1 cellular context compared by ENCODE assay signal in genomic region chr3:126555795-126556636, GRCh38.
TF ChIP-seq lines count a peak whose summit lies in the region.

No MANE protein-coding gene starts in this region.

TF ChIP-seq in HepG2, 621 proteins besides CTCF, POLR2A, EP300 and RAD21:
- TF ChIP-seq SMAD3 (CRISPR knock-in tag; IDR thresholded peaks at IDR 0.05) (no peak), PRDM15 (CRISPR knock-in tag; IDR thresholded peaks at IDR 0.05) (no peak), HNF1B (CRISPR knock-in tag; IDR thresholded peaks at IDR 0.05) (no peak), ATF2 (CRISPR knock-in tag; IDR thresholded peaks at IDR 0.05) (no peak), PRDM4 (CRISPR knock-in tag; IDR thresholded peaks at IDR 0.05; ENCODE audit: borderline replicate concordance) (no peak), ZNF510 (CRISPR knock-in tag; IDR thresholded peaks at IDR 0.05; ENCODE audit: low read depth) (no peak)
TF ChIP-seq in HepG2: peak in this region for 0.
